ENCODE assay signal across 14 cellular contexts in genomic region chr3:96449803-96450202, GRCh38.
DNase-seq lines count a peak whose midpoint lies in the region; FAIRE-seq and TF ChIP-seq lines count a peak whose summit lies in the region.
"Had no signal": no experiment of that assay in that cellular context is flagged by ENCODE, and none has a peak within 500 bp of the region (broad histone marks: within the 10 kb centered on the region; RNA-seq: fewer than 3 reads in every experiment).

No MANE protein-coding gene starts in this region.

- H3K4me2 ChIP-seq in neural progenitor cell, result no peak overlapping the region

- H3K4me1 ChIP-seq in neural progenitor cell (peaks cover 5% of the 10 kb centered on the region), kidney (ENCODE audit: control insufficient read depth in 1 of 2, insufficient read depth in 1 of 2, low read depth in 1 of 2, low read length in 2 of 2) (no peaks in the 10 kb centered on the region)
- H3K4me1 ChIP-seq: gastrocnemius medialis had no signal

- peaks cover 2% of the 10 kb centered on the region for H3K9me3 Mint-ChIP-seq in neural progenitor cell
- H3K9me3 Mint-ChIP-seq in activated CD4-positive, alpha-beta T cell treated with anti-CD3 and anti-CD28 coated beads, Interleukin-2, amount 10 ng/mL, durations not matched to agents 24 days and 14 days, result no peaks in the 10 kb centered on the region

- intact Hi-C loops in activated CD4-positive, alpha-beta T cell treated with anti-CD3 and anti-CD28 coated beads, Interleukin-2, amount 10 ng/mL, durations not matched to agents 24 days and 14 days (cut with micrococcal nuclease), result no loop called here
- intact Hi-C loops in kidney (cut with DNase I), result no loop called here

- no peak for TF ChIP-seq CTCF in neural progenitor cell (IDR thresholded peaks at IDR 0.05)
- TF ChIP-seq CTCF in kidney (IDR thresholded peaks at IDR 0.05; ENCODE audit: borderline replicate concordance, extremely low read depth, insufficient read depth), result no peak

- H3K36me3 ChIP-seq in neural progenitor cell (no peaks in the 10 kb centered on the region), kidney (ENCODE audit: control insufficient read depth in 1 of 2, insufficient read depth in 2 of 2, low read length in 2 of 2) (no peaks in the 10 kb centered on the region)
- H3K36me3 ChIP-seq: gastrocnemius medialis had no signal

- no peak overlapping the region for H3K27ac ChIP-seq in neural progenitor cell
- H3K27ac ChIP-seq in kidney (ENCODE audit: low read depth in 2 of 2, low read length in 2 of 2), result no peak overlapping the region
- H3K27ac ChIP-seq: gastrocnemius medialis had no signal

- DNase-seq in NCI-H1092 treated with DMSO at 0.1 percent for 48 hours (lab: John Stamatoyannopoulos, UW), result peak; percentile 81
- DNase-seq in NCI-H2196 (lab: John Stamatoyannopoulos, UW; ENCODE audit: unreplicated experiment), result peak; percentile 84
- DNase-seq in dermis blood vessel endothelial cell, result peak; percentile 75
- DNase-seq in neural progenitor cell (ENCODE audit: low spot score), result peak; percentile 11
- no peak for DNase-seq in effector CD4-positive, alpha-beta T cell
- DNase-seq in activated CD4-positive, alpha-beta T cell treated with anti-CD3 and anti-CD28 coated beads, Interleukin-2, amount 10 ng/mL, durations not matched to agents 24 days and 14 days, result no peak
- no peak for DNase-seq in kidney
- no peak for DNase-seq in OCI-M2 (lab: John Stamatoyannopoulos, UW; ENCODE audit: unreplicated experiment)
- DNase-seq: activated naive CD4-positive, alpha-beta T cell treated with anti-CD3 and anti-CD28 coated beads, Interleukin-2, amount 10 ng/mL, durations not matched to agents 7 days and 5 days; gastrocnemius medialis; naive thymus-derived CD4-positive, alpha-beta T cell; stimulated activated CD4-positive, alpha-beta T cell treated with anti-CD3 and anti-CD28 coated beads, Interleukin-2, amount 100 ng/mL, for 24 hours; trophoblast cell had no signal

- H3K9ac ChIP-seq in neural progenitor cell, result no peak overlapping the region
- H3K9ac ChIP-seq in kidney (ENCODE audit: low read length in 2 of 2), result no peak overlapping the region

- H3F3A ChIP-seq in neural progenitor cell (ENCODE audit: low read depth), result no peaks in the 10 kb centered on the region

- no peaks in the 10 kb centered on the region for H3K27me3 ChIP-seq in neural progenitor cell
- H3K27me3 ChIP-seq: gastrocnemius medialis had no signal

- peaks cover 27% of the 10 kb centered on the region for H3K4me1 Mint-ChIP-seq in neural progenitor cell
- H3K4me1 Mint-ChIP-seq in activated CD4-positive, alpha-beta T cell treated with anti-CD3 and anti-CD28 coated beads, Interleukin-2, amount 10 ng/mL, durations not matched to agents 24 days and 14 days, result no peaks in the 10 kb centered on the region
- H3K4me1 Mint-ChIP-seq: activated naive CD4-positive, alpha-beta T cell treated with anti-CD3 and anti-CD28 coated beads, Interleukin-2, amount 10 ng/mL, durations not matched to agents 7 days and 5 days; naive thymus-derived CD4-positive, alpha-beta T cell had no signal

- no peak overlapping the region for H2AFZ ChIP-seq in neural progenitor cell (replicated peaks)

- no peak overlapping the region for H3K4me3 ChIP-seq in neural progenitor cell
- H3K4me3 ChIP-seq in kidney (ENCODE audit: low read length in 2 of 2), result no peak overlapping the region
- H3K4me3 ChIP-seq: gastrocnemius medialis had no signal

- no peaks in the 10 kb centered on the region for H3K79me2 ChIP-seq in neural progenitor cell (ENCODE audit: low read depth)

- no peaks in the 10 kb centered on the region for H3K36me3 Mint-ChIP-seq in neural progenitor cell
- H3K36me3 Mint-ChIP-seq in activated CD4-positive, alpha-beta T cell treated with anti-CD3 and anti-CD28 coated beads, Interleukin-2, amount 10 ng/mL, durations not matched to agents 24 days and 14 days (ENCODE audit: low read depth), result no peaks in the 10 kb centered on the region
- H3K36me3 Mint-ChIP-seq: activated naive CD4-positive, alpha-beta T cell treated with anti-CD3 and anti-CD28 coated beads, Interleukin-2, amount 10 ng/mL, durations not matched to agents 7 days and 5 days; naive thymus-derived CD4-positive, alpha-beta T cell had no signal

- H3K27me3 Mint-ChIP-seq in neural progenitor cell (ENCODE audit: insufficient read depth, low read depth), result peaks cover 2% of the 10 kb centered on the region
- no peaks in the 10 kb centered on the region for H3K27me3 Mint-ChIP-seq in activated CD4-positive, alpha-beta T cell treated with anti-CD3 and anti-CD28 coated beads, Interleukin-2, amount 10 ng/mL, durations not matched to agents 24 days and 14 days
- H3K27me3 Mint-ChIP-seq: activated naive CD4-positive, alpha-beta T cell treated with anti-CD3 and anti-CD28 coated beads, Interleukin-2, amount 10 ng/mL, durations not matched to agents 7 days and 5 days; naive thymus-derived CD4-positive, alpha-beta T cell had no signal

- H4K20me1 ChIP-seq in neural progenitor cell (ENCODE audit: low read depth), result no peaks in the 10 kb centered on the region

- no peak for FAIRE-seq in kidney (lab: Jason Lieb, UNC)
- FAIRE-seq: D721Med had no signal

- peak overlapping the region; percentile 20 for H3K27ac Mint-ChIP-seq in neural progenitor cell
- no peak overlapping the region for H3K27ac Mint-ChIP-seq in activated CD4-positive, alpha-beta T cell treated with anti-CD3 and anti-CD28 coated beads, Interleukin-2, amount 10 ng/mL, durations not matched to agents 24 days and 14 days
- H3K27ac Mint-ChIP-seq: activated naive CD4-positive, alpha-beta T cell treated with anti-CD3 and anti-CD28 coated beads, Interleukin-2, amount 10 ng/mL, durations not matched to agents 7 days and 5 days; naive thymus-derived CD4-positive, alpha-beta T cell had no signal

- no peaks in the 10 kb centered on the region for H3K9me3 ChIP-seq in neural progenitor cell (ENCODE audit: low read depth)
- H3K9me3 ChIP-seq in kidney (ENCODE audit: control insufficient read depth in 1 of 2, low read length in 2 of 2), result no peaks in the 10 kb centered on the region
- H3K9me3 ChIP-seq: gastrocnemius medialis had no signal

- peak overlapping the region; percentile 16 for H3K4me3 Mint-ChIP-seq in neural progenitor cell
- H3K4me3 Mint-ChIP-seq in activated CD4-positive, alpha-beta T cell treated with anti-CD3 and anti-CD28 coated beads, Interleukin-2, amount 10 ng/mL, durations not matched to agents 24 days and 14 days, result no peak overlapping the region
- H3K4me3 Mint-ChIP-seq: activated naive CD4-positive, alpha-beta T cell treated with anti-CD3 and anti-CD28 coated beads, Interleukin-2, amount 10 ng/mL, durations not matched to agents 7 days and 5 days; naive thymus-derived CD4-positive, alpha-beta T cell had no signal

Comparison
In these comparisons a context has a peak if more than half of its experiments do, and no peak if none do; other contexts are left out.
1. DNase-seq: peak in NCI-H1092 treated with DMSO at 0.1 percent for 48 hours (single experiment), NCI-H2196 (single experiment), dermis blood vessel endothelial cell (single experiment) and neural progenitor cell (single experiment); none in effector CD4-positive, alpha-beta T cell (single experiment), activated CD4-positive, alpha-beta T cell treated with anti-CD3 and anti-CD28 coated beads, Interleukin-2, amount 10 ng/mL, durations not matched to agents 24 days and 14 days (single experiment), kidney (single experiment) and OCI-M2 (single experiment).